ENCODE assay signal across 2 cellular contexts in genomic region chr20:50931306-50932015, GRCh38.
TF ChIP-seq lines count a peak whose summit lies in the region.

TSS of gene ADNP (minus strand) at chr20:50931437. CDS start at chr20:50903996, 27,441 bp downstream.

TF ChIP-seq in IMR-90, 13 proteins besides CTCF, POLR2A, EP300 and RAD21:
- TF ChIP-seq MXI1 (IDR thresholded peaks at IDR 0.05; ENCODE audit: borderline replicate concordance, low read depth, low read length) (peak; percentile 80; the same call in 1 of the 2 replicates), SMC3 (IDR thresholded peaks at IDR 0.05; ENCODE audit: low read depth, low read length) (peak; percentile 35), USF2 (IDR thresholded peaks at IDR 0.05; ENCODE audit: low read depth, low read length) (peak; percentile 89), MAZ (IDR thresholded peaks at IDR 0.05; ENCODE audit: borderline replicate concordance, low read depth, low read length) (peak; percentile 56), RCOR1 (IDR thresholded peaks at IDR 0.05; ENCODE audit: insufficient replicate concordance, low read length) (peak; percentile 16), ELK1 (IDR thresholded peaks at IDR 0.05; ENCODE audit: borderline replicate concordance, low read depth, low read length) (no peak), BHLHE40 (IDR thresholded peaks at IDR 0.05; ENCODE audit: low read depth, low read length) (peak; percentile 35), MAFK (IDR thresholded peaks at IDR 0.05; ENCODE audit: low read depth, low read length) (no peak)

TF ChIP-seq in endothelial cell of umbilical vein, 7 proteins besides CTCF, POLR2A, EP300 and RAD21:
- TF ChIP-seq FOS (IDR thresholded peaks at IDR 0.05; ENCODE audit: borderline replicate concordance, insufficient read depth, low read length), result no peak
- peak; percentile 48 for TF ChIP-seq MYC (IDR thresholded peaks at IDR 0.05; ENCODE audit: low read depth, low read length)
- TF ChIP-seq MAX (IDR thresholded peaks at IDR 0.05; ENCODE audit: insufficient read depth, insufficient read length), result peak; percentile 80
- no peak for TF ChIP-seq JUN (IDR thresholded peaks at IDR 0.05; ENCODE audit: borderline replicate concordance, insufficient read depth, insufficient read length, low read depth)
- TF ChIP-seq EZH2 (IDR thresholded peaks at IDR 0.05; ENCODE audit: borderline replicate concordance, low read depth, low read length, severe bottlenecking), result no peak
- TF ChIP-seq POLR2AphosphoS5 (IDR thresholded peaks at IDR 0.05; ENCODE audit: insufficient read depth, low read depth, low read length), result peak; percentile 92
- no peak for TF ChIP-seq GATA2 (IDR thresholded peaks at IDR 0.05; ENCODE audit: insufficient read depth, insufficient read length, low read depth, low read length)
